ENCODE assay signal across 8 cellular contexts in genomic region chr11:78138694-78139421, GRCh38. TPM values are rescaled to one million over a fixed set of nuclear protein-coding genes. Genes with fewer than 3 reads are reported as not detected.
A peak's percentile ranks its signal among the peaks of the same experiment; 100 is the strongest.
DNase-seq lines count a peak whose midpoint lies in the region; ATAC-seq and TF ChIP-seq lines count a peak whose summit lies in the region.

No MANE protein-coding gene starts in this region.

- H3K4me3 ChIP-seq in HFF-Myc (replicated peaks; ENCODE audit: low read depth, low read length) (peak overlapping the region; percentile 57), fibroblast of pulmonary artery (replicated peaks; ENCODE audit: low read depth, low read length) (peak overlapping the region; percentile 81), psoas muscle (peak overlapping the region; percentile 90)

- H3K9me3 Mint-ChIP-seq in activated CD8-positive, alpha-beta T cell treated with anti-CD3 and anti-CD28 coated beads for 36 hours, result no peaks in the 10 kb centered on the region

- intact Hi-C loops in activated CD8-positive, alpha-beta T cell treated with anti-CD3 and anti-CD28 coated beads for 36 hours (cut with micrococcal nuclease), result loop anchor here (5.0 kb wide), 1 partner anchor 48 kb away; the partner anchor contains the start of genes KCTD21 and USP35
- intact Hi-C loops in psoas muscle (cut with DNase I), result loop anchor here (5.0 kb wide), 2 partner anchors 48 to 57 kb away; partner anchors contain the start of genes KCTD21 (in 1 of the 2) and USP35 (in 1 of the 2)

- H3K36me3 ChIP-seq in psoas muscle (ENCODE audit: insufficient read depth in 1 of 2, low read depth in 1 of 2), result peaks cover 0 to 34% of the 10 kb centered on the region in 2 donors

- no peaks in the 10 kb centered on the region for H3K27me3 ChIP-seq in psoas muscle (ENCODE audit: insufficient read depth in 3 of 3, low read length in 2 of 3)

- ATAC-seq in activated CD8-positive, alpha-beta T cell treated with anti-CD3 and anti-CD28 coated beads for 36 hours, result peak; percentile 38
- peak in 1 of 4 donors; percentile 28 for ATAC-seq in psoas muscle

- peaks cover 46% of the 10 kb centered on the region for H3K36me3 Mint-ChIP-seq in activated CD8-positive, alpha-beta T cell treated with anti-CD3 and anti-CD28 coated beads for 36 hours (ENCODE audit: low read depth)

- CTCF ChIA-PET in activated CD8-positive, alpha-beta T cell treated with anti-CD3 and anti-CD28 coated beads for 36 hours (lab: Charles Lee), result interaction anchor here (0.8 to 2.4 kb wide), 8 partner anchors 50 to 430 kb away, joined by 3 to 14 read pairs (median 5); partner anchors contain the start of genes GAB2, INTS4, KCTD21 and USP35

- H3K9me3 ChIP-seq in psoas muscle, result no peaks in the 10 kb centered on the region

- POLR2A ChIA-PET in activated CD8-positive, alpha-beta T cell treated with anti-CD3 and anti-CD28 coated beads for 36 hours (lab: Charles Lee), result interaction anchor here (0.8 to 1.7 kb wide), 14 partner anchors 9 to 436 kb away, joined by 3 to 15 read pairs (median 4); partner anchors contain the start of genes KCTD21, NARS2 and NDUFC2

- peak; percentile 48 for DNase-seq in DMS 273 (lab: John Stamatoyannopoulos, UW; ENCODE audit: unreplicated experiment)
- no peak for DNase-seq in DMS 273 treated with DMSO at 0.1 percent for 48 hours (lab: John Stamatoyannopoulos, UW)
- no peak for DNase-seq in HFF-Myc (ENCODE audit: extremely low read depth, low read depth)
- DNase-seq in NAMALWA (ENCODE audit: low spot score), result peak; percentile 77
- DNase-seq in activated CD8-positive, alpha-beta T cell treated with anti-CD3 and anti-CD28 coated beads for 36 hours, result peak; percentile 54
- peak; percentile 19 for DNase-seq in fibroblast of pulmonary artery (ENCODE audit: low read depth)
- DNase-seq in psoas muscle, result no peak
- no peak for DNase-seq in GDM1 (lab: John Stamatoyannopoulos, UW)

- TF ChIP-seq CTCF in HFF-Myc (IDR thresholded peaks at IDR 0.05; ENCODE audit: low read depth, low read length, missing control alignments) (no peak), fibroblast of pulmonary artery (IDR thresholded peaks at IDR 0.05; ENCODE audit: low read length, missing control alignments) (no peak), psoas muscle (IDR thresholded peaks at IDR 0.05) (no peak)
- TF ChIP-seq CTCF in activated CD8-positive, alpha-beta T cell treated with anti-CD3 and anti-CD28 coated beads for 36 hours (IDR thresholded peaks at IDR 0.05), result peak; percentile 40

- H3K27ac ChIP-seq in psoas muscle, result peak overlapping the region; percentile 82

- peak overlapping the region; percentile 92 for H3K27ac Mint-ChIP-seq in activated CD8-positive, alpha-beta T cell treated with anti-CD3 and anti-CD28 coated beads for 36 hours

- 19 to 21% (median 20%) methylated on average over 12 of the region's 12 CpGs for WGBS in psoas muscle, 3 donors

- H3K27me3 Mint-ChIP-seq in activated CD8-positive, alpha-beta T cell treated with anti-CD3 and anti-CD28 coated beads for 36 hours, result no peaks in the 10 kb centered on the region

- H3K4me1 Mint-ChIP-seq in activated CD8-positive, alpha-beta T cell treated with anti-CD3 and anti-CD28 coated beads for 36 hours (ENCODE audit: low read depth), result peaks cover 38% of the 10 kb centered on the region

- peak overlapping the region; percentile 96 for H3K4me3 Mint-ChIP-seq in activated CD8-positive, alpha-beta T cell treated with anti-CD3 and anti-CD28 coated beads for 36 hours

- peaks cover 15% of the 10 kb centered on the region for H3K4me1 ChIP-seq in psoas muscle

RNA-seq across cellular contexts. Expression of gene ALG8, which starts 0.6 kb away (rescaled TPM):
- total RNA-seq in activated CD8-positive, alpha-beta T cell treated with anti-CD3 and anti-CD28 coated beads for 36 hours, result 10 to 100 TPM; 45.5 to 47.7 TPM
- total RNA-seq in psoas muscle, result 10 to 100 TPM in 2 of 4 donors, 1 to 10 TPM in 2; 9.1 to 15.7 (median 12.2) TPM
- polyA plus RNA-seq in psoas muscle, result 10 to 100 TPM; 10.3 to 14.9 (median 11.4) TPM

RNA-seq across cellular contexts. Expression of gene KCTD21, which starts 49.6 kb away (rescaled TPM):
- total RNA-seq in activated CD8-positive, alpha-beta T cell treated with anti-CD3 and anti-CD28 coated beads for 36 hours, result 1 to 10 TPM; 4.1 to 5.2 TPM
- total RNA-seq in psoas muscle, result 1 to 10 TPM; 4.7 to 7.0 (median 5.8) TPM
- 10 to 100 TPM in 1 of 3 donors, 1 to 10 TPM in 2; 4.8 to 10.3 (median 5.0) TPM for polyA plus RNA-seq in psoas muscle

RNA-seq across cellular contexts. Expression of gene USP35, which starts 49.9 kb away (rescaled TPM):
- 1 to 10 TPM; 6.8 to 7.7 TPM for total RNA-seq in activated CD8-positive, alpha-beta T cell treated with anti-CD3 and anti-CD28 coated beads for 36 hours
- total RNA-seq in psoas muscle, result 1 to 10 TPM; 2.0 to 4.4 (median 3.5) TPM
- 1 to 10 TPM; 1.3 to 7.1 (median 2.2) TPM for polyA plus RNA-seq in psoas muscle

RNA-seq across cellular contexts. Expression of gene NDUFC2, which starts 59.2 kb away (rescaled TPM):
- total RNA-seq in activated CD8-positive, alpha-beta T cell treated with anti-CD3 and anti-CD28 coated beads for 36 hours, result 100 to 1,000 TPM; 169 to 179 TPM
- total RNA-seq in psoas muscle, result 100 to 1,000 TPM; 223 to 309 (median 252) TPM
- polyA plus RNA-seq in psoas muscle, result 100 to 1,000 TPM; 224 to 350 (median 264) TPM

Comparison
In these comparisons a context has a peak if more than half of its experiments do, and no peak if none do; other contexts are left out.
1. DNase-seq: peak in DMS 273 (single experiment), NAMALWA (single experiment), activated CD8-positive, alpha-beta T cell treated with anti-CD3 and anti-CD28 coated beads for 36 hours (single experiment) and fibroblast of pulmonary artery (single experiment); none in DMS 273 treated with DMSO at 0.1 percent for 48 hours (single experiment), HFF-Myc (single experiment), psoas muscle (0 of 2) and GDM1 (single experiment).
2. Peak in every context shown above with its lines, with median percentiles within 50 percentile points of each other: H3K4me3 ChIP-seq.